ENCODE assay signal across 8 cellular contexts in the genomic region with DNA sequence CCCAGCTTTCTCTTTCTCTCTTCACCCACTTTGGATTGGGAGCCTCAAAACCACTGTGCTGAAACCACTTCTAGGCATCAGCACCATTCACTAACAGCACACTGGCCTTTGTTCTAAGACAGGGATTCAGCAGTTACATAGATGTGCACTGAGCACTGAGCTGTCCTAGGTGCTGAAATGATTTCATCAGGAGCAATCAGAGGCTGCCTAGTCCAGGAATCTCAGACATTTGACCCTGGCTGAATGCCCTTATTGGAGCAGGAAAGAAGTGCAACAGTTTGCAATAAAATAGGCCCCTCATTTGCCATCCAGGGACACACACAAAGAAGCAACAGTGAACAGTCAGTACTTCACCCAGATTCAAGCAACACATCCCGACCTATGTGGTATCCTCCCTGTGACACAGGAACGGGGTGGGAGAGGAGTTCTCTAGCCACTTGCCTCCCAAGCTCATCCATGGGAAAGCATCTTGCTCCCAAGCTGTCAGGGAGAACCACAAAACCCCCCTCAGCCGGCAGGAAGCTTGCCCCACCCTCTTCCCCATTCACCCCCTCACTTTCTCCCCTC.
DNase-seq lines count a peak whose midpoint lies in the region; FAIRE-seq and TF ChIP-seq lines count a peak whose summit lies in the region.
"Had no signal": no experiment of that assay in that cellular context is flagged by ENCODE, and none has a peak within 500 bp of the region (broad histone marks: within the 10 kb centered on the region; RNA-seq: fewer than 3 reads in every experiment).

No MANE protein-coding gene starts in this region.

- H2AFZ ChIP-seq in endothelial cell of umbilical vein (ENCODE audit: low read depth, low read length): no peak overlapping the region

- no TSS peak for BruUV-seq in endothelial cell of umbilical vein (replicated peaks; lab: Mats Ljungman, UMichigan)

- H3K27me3 ChIP-seq in NT2/D1 (ENCODE audit: insufficient read depth, insufficient read length): no peaks in the 10 kb centered on the region
- H3K27me3 ChIP-seq in endothelial cell of umbilical vein (ENCODE audit: control insufficient read depth in 2 of 2, insufficient read depth in 2 of 2, low read length in 2 of 2): no peaks in the 10 kb centered on the region

- POLR2A ChIA-PET in endothelial cell of umbilical vein (lab: Charles Lee): no interaction called here

- H3K79me2 ChIP-seq in endothelial cell of umbilical vein (ENCODE audit: control insufficient read depth, insufficient read depth, low read length): no peaks in the 10 kb centered on the region

- FAIRE-seq in H54 (lab: Jason Lieb, UNC) (no peak), endothelial cell of umbilical vein (lab: Jason Lieb, UNC) (peak; percentile 85)
- FAIRE-seq: TTC549 had no signal

- H3K4me1 ChIP-seq in NT2/D1 (ENCODE audit: insufficient read depth, insufficient read length) (peaks cover 2% of the 10 kb centered on the region), endothelial cell of umbilical vein (ENCODE audit: control insufficient read depth, extremely low read depth, insufficient read depth, low read length) (no peaks in the 10 kb centered on the region)

- H4K20me1 ChIP-seq in endothelial cell of umbilical vein (replicated peaks; ENCODE audit: control insufficient read depth, extremely low read depth, insufficient read depth, low read length): no peaks in the 10 kb centered on the region

- CTCF ChIA-PET in endothelial cell of umbilical vein (lab: Charles Lee): no interaction called here

- H3K27ac ChIP-seq in endothelial cell of umbilical vein (ENCODE audit: insufficient read depth, low read depth, low read length): no peak overlapping the region

- H3K4me2 ChIP-seq in endothelial cell of umbilical vein (ENCODE audit: insufficient read depth, low read length): no peak overlapping the region

- intact Hi-C loops in endothelial cell of umbilical vein (cut with micrococcal nuclease): no loop called here

- H3K4me3 ChIP-seq in NT2/D1 (ENCODE audit: insufficient read length, low read depth): no peak overlapping the region
- H3K4me3 ChIP-seq in endothelial cell of umbilical vein (replicated peaks in 1 of 3; ENCODE audit: insufficient read depth in 1 of 3, low read depth in 1 of 3, low read length in 3 of 3): no peak overlapping the region

- no peaks in the 10 kb centered on the region for H3K36me3 ChIP-seq in NT2/D1 (ENCODE audit: insufficient read depth, insufficient read length, low read length)
- H3K36me3 ChIP-seq in endothelial cell of umbilical vein (ENCODE audit: control insufficient read depth in 2 of 2, extremely low read depth in 1 of 2, insufficient read depth in 2 of 2, low read length in 2 of 2): no peaks in the 10 kb centered on the region

- dilution Hi-C loops in endothelial cell of umbilical vein (cut with MboI; ENCODE audit: extremely low pct_ligation_motif_present, low sequenced_read_pairs): no loop called here

- TF ChIP-seq POLR2A in H54 (IDR thresholded peaks at IDR 0.05; ENCODE audit: low read depth, low read length) (no peak), endothelial cell of umbilical vein (IDR thresholded peaks at IDR 0.05; ENCODE audit: low read depth, low read length) (no peak)

- H3K9me1 ChIP-seq in endothelial cell of umbilical vein (replicated peaks; ENCODE audit: control insufficient read depth, extremely low read depth, insufficient read depth, low read length): no peaks in the 10 kb centered on the region

- no peak overlapping the region for H3K9ac ChIP-seq in NT2/D1 (ENCODE audit: insufficient read length, low read depth)
- H3K9ac ChIP-seq in endothelial cell of umbilical vein (replicated peaks; ENCODE audit: extremely low read depth, insufficient read depth, low read length): no peak overlapping the region

- DNase-seq in H54 (ENCODE audit: insufficient read length, low spot score): peak; percentile 49
- peak; percentile 75 for DNase-seq in NT2/D1 (ENCODE audit: low read depth, low spot score)
- peak; percentile 61 for DNase-seq in endothelial cell of umbilical vein (ENCODE audit: low read depth, low spot score)
- peak; percentile 13 for DNase-seq in non-pigmented ciliary epithelial cell (ENCODE audit: low read depth)
- no peak for DNase-seq in amygdala (lab: John Stamatoyannopoulos, UW)
- no peak for DNase-seq in cortex of kidney (lab: John Stamatoyannopoulos, UW)
- no peak for DNase-seq in NK-92 (lab: John Stamatoyannopoulos, UW; ENCODE audit: unreplicated experiment)

- no peak for TF ChIP-seq CTCF in endothelial cell of umbilical vein (IDR thresholded peaks at IDR 0.05; ENCODE audit: extremely low read depth in 1 of 2, insufficient read depth in 1 of 2, low read depth in 1 of 2, low read length in 2 of 2)

- H3K9me3 ChIP-seq in NT2/D1 (ENCODE audit: insufficient read depth, low read length) (0 out of 2 replicates have a peak, but pooled peaks cover 4% of the 10 kb centered on the region), endothelial cell of umbilical vein (replicated peaks; ENCODE audit: control insufficient read depth, insufficient read depth, low read length) (no peaks in the 10 kb centered on the region)

TF ChIP-seq in endothelial cell of umbilical vein, 7 proteins besides CTCF, POLR2A, EP300 and RAD21:
- TF ChIP-seq POLR2AphosphoS5 (IDR thresholded peaks at IDR 0.05; ENCODE audit: insufficient read depth, low read depth, low read length) (no peak), JUN (IDR thresholded peaks at IDR 0.05; ENCODE audit: borderline replicate concordance, insufficient read depth, insufficient read length, low read depth) (no peak), FOS (IDR thresholded peaks at IDR 0.05; ENCODE audit: borderline replicate concordance, insufficient read depth, low read length) (no peak)
TF ChIP-seq in endothelial cell of umbilical vein: peak in this region for 0.

Comparison
In these comparisons a context has a peak if more than half of its experiments do, and no peak if none do; other contexts are left out.
1. DNase-seq: peak in H54 (single experiment), NT2/D1 (single experiment), endothelial cell of umbilical vein (single experiment) and non-pigmented ciliary epithelial cell (single experiment); none in amygdala (0 of 56), cortex of kidney (single experiment) and NK-92 (single experiment).